Comparison of ENCODE assay signal across 8 cellular contexts in the genomic region with DNA sequence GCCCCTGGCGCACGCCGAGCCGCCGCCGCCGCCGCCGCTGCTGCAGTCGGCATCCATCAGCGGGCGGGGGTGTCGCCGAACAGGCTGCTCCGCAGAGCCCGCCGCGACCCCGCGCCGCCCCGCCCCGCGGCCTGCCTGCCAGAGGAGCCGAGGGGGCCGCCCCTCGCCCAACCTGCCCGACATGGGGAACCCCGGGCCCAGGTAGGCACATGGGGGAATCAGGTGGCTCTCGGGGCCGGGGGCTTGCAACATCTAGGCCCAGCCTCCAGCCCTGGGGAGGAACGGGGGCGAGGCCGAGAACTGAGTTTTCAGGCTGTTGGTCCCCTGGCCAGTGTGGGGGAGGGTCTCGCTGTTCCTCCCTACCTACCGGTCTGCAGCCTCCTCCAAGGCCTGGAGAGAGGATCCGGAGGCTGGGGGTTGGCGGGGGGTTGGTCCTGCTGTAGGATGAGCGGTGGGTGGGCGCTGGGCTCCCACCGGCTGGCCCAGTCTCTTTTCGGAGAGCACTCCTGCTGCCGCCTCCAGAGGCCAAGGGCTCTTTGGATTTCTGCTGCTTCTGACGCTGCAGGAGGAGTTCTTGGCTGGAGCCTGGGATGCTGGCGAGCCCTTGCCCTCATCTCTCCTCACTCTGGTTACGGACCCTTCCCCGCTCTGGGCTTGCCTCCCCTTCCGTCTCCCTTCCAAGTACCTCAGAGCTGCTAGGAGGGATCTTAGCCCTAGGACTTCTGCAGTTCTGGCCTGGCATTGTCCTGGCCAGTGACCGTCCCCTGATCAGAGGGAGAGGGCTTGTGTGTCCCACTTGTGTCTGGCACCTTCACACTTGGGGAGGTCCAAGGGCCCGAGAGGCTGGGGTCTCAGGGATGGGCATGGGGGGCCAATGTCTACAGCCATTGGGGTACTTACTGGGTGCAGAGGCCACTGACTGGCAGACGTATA. TPM values are rescaled to one million over a fixed set of nuclear protein-coding genes. Genes with fewer than 3 reads are reported as not detected.
A peak's percentile ranks its signal among the peaks of the same experiment; 100 is the strongest.
DNase-seq lines count a peak whose midpoint lies in the region; ATAC-seq and TF ChIP-seq lines count a peak whose summit lies in the region.

A gene (plus strand): TSS at position 45 of the 933 bp plus-strand sequence. CDS start 19,038 bp downstream, outside the sequence.

- no peaks in the 10 kb centered on the region for H3K9me3 Mint-ChIP-seq in activated naive CD4-positive, alpha-beta T cell treated with anti-CD3 and anti-CD28 coated beads, Interleukin-2, amount 10 ng/mL, durations not matched to agents 7 days and 5 days
- no peaks in the 10 kb centered on the region for H3K9me3 Mint-ChIP-seq in activated CD8-positive, alpha-beta memory T cell treated with anti-CD3 and anti-CD28 coated beads, Interleukin-2, amount 10 ng/mL, durations not matched to agents 7 days and 5 days (ENCODE audit: low read depth)

- H3K27ac Mint-ChIP-seq in activated naive CD4-positive, alpha-beta T cell treated with anti-CD3 and anti-CD28 coated beads, Interleukin-2, amount 10 ng/mL, durations not matched to agents 7 days and 5 days: no peak within 1 kb of the TSS
- H3K27ac Mint-ChIP-seq in activated CD8-positive, alpha-beta memory T cell treated with anti-CD3 and anti-CD28 coated beads, Interleukin-2, amount 10 ng/mL, durations not matched to agents 7 days and 5 days: no peak within 1 kb of the TSS

- TF ChIP-seq CTCF in hepatocyte (IDR thresholded peaks at IDR 0.05; ENCODE audit: poor library complexity): no peak

- H3K4me1 ChIP-seq in hepatocyte (ENCODE audit: insufficient read depth) (peaks cover 22% of the 10 kb centered on the region), rectal smooth muscle tissue (ENCODE audit: control insufficient read depth, insufficient read depth, low read length) (peaks cover 7% of the 10 kb centered on the region)

- peak within 1 kb of the TSS; percentile 81 for H2AFZ ChIP-seq in hepatocyte

- 14 to 34% (median 16%) methylated on average over 25 to 51 of the region's 51 CpGs for WGBS in adipose tissue, 3 donors
- WGBS in hepatocyte (ENCODE audit: low lambda C conversion rate, missing lambda C conversion rate): 19% methylated on average over 21 of the region's 51 CpGs

- CTCF ChIA-PET in activated naive CD4-positive, alpha-beta T cell treated with anti-CD3 and anti-CD28 coated beads, Interleukin-2, amount 10 ng/mL, durations not matched to agents 7 days and 5 days (lab: Charles Lee): interaction anchor here (1.2 to 4.4 kb wide), 4 partner anchors 16 to 163 kb away, joined by 3 to 26 read pairs (median 4); no protein-coding TSS in a partner anchor
- CTCF ChIA-PET in activated CD8-positive, alpha-beta memory T cell treated with anti-CD3 and anti-CD28 coated beads, Interleukin-2, amount 10 ng/mL, durations not matched to agents 7 days and 5 days (lab: Charles Lee): interaction anchor here (3.5 to 4.3 kb wide), 2 partner anchors 44 to 163 kb away, joined by 13 to 17 read pairs; no protein-coding TSS in a partner anchor

- H3K27me3 ChIP-seq in hepatocyte (no peaks in the 10 kb centered on the region), rectal smooth muscle tissue (ENCODE audit: control insufficient read depth, insufficient read depth, low read length) (no peaks in the 10 kb centered on the region)

- no peak for ATAC-seq in activated CD8-positive, alpha-beta memory T cell treated with anti-CD3 and anti-CD28 coated beads, Interleukin-2, amount 10 ng/mL, durations not matched to agents 7 days and 5 days

- H3K9me2 ChIP-seq in hepatocyte (replicated peaks; ENCODE audit: insufficient read depth): no peaks in the 10 kb centered on the region

- H3K4me2 ChIP-seq in hepatocyte: peak within 1 kb of the TSS; percentile 97

- H3K36me3 ChIP-seq in hepatocyte (replicated peaks; ENCODE audit: insufficient read depth, low read depth): no peaks in the 10 kb centered on the region
- no peaks in the 10 kb centered on the region for H3K36me3 ChIP-seq in rectal smooth muscle tissue (ENCODE audit: control insufficient read depth, insufficient read depth, low read length)

- peaks cover 67% of the 10 kb centered on the region for H3K27me3 Mint-ChIP-seq in activated naive CD4-positive, alpha-beta T cell treated with anti-CD3 and anti-CD28 coated beads, Interleukin-2, amount 10 ng/mL, durations not matched to agents 7 days and 5 days
- peaks cover 39% of the 10 kb centered on the region for H3K27me3 Mint-ChIP-seq in activated CD8-positive, alpha-beta memory T cell treated with anti-CD3 and anti-CD28 coated beads, Interleukin-2, amount 10 ng/mL, durations not matched to agents 7 days and 5 days

- DNase-seq in activated naive CD4-positive, alpha-beta T cell treated with anti-CD3 and anti-CD28 coated beads, Interleukin-2, amount 10 ng/mL, durations not matched to agents 7 days and 5 days: peak; percentile 31
- DNase-seq in activated naive CD4-positive, alpha-beta T cell treated with Interleukin-2 at 50 U/mL for 16 hours: no peak
- DNase-seq in hepatocyte (ENCODE audit: low spot score) (peak; percentile 44), SIG-M5 treated with dmso at 0.1 percent for 504 hours (lab: John Stamatoyannopoulos, UW; ENCODE audit: unreplicated experiment) (no peak)
- no peak for DNase-seq in activated CD8-positive, alpha-beta memory T cell treated with anti-CD3 and anti-CD28 coated beads, Interleukin-2, amount 10 ng/mL, durations not matched to agents 7 days and 5 days
- DNase-seq in stimulated activated CD4-positive, alpha-beta T cell treated with anti-CD3 and anti-CD28 coated beads, Interleukin-12 subunit alpha, Interleukin-12 subunit beta, amount 100 ng/mL, for 4 hours: no peak

- H3K4me1 Mint-ChIP-seq in activated naive CD4-positive, alpha-beta T cell treated with anti-CD3 and anti-CD28 coated beads, Interleukin-2, amount 10 ng/mL, durations not matched to agents 7 days and 5 days: peaks cover 2% of the 10 kb centered on the region
- H3K4me1 Mint-ChIP-seq in activated CD8-positive, alpha-beta memory T cell treated with anti-CD3 and anti-CD28 coated beads, Interleukin-2, amount 10 ng/mL, durations not matched to agents 7 days and 5 days: peaks cover 2% of the 10 kb centered on the region

- H3K9me3 ChIP-seq in hepatocyte (ENCODE audit: low read depth): no peaks in the 10 kb centered on the region

- peak within 1 kb of the TSS; percentile 89 for H3K4me3 ChIP-seq in hepatocyte
- peak within 1 kb of the TSS; percentile 75 for H3K4me3 ChIP-seq in rectal smooth muscle tissue (ENCODE audit: low read length)

- no peak within 1 kb of the TSS for H3K27ac ChIP-seq in adipose tissue (ENCODE audit: low read depth, low read length)
- peak within 1 kb of the TSS; percentile 84 for H3K27ac ChIP-seq in hepatocyte
- H3K27ac ChIP-seq in rectal smooth muscle tissue (ENCODE audit: low read depth, low read length): peak within 1 kb of the TSS; percentile 38

- H3K79me2 ChIP-seq in hepatocyte: peaks cover 37% of the 10 kb centered on the region

- no peaks in the 10 kb centered on the region for H3K36me3 Mint-ChIP-seq in activated naive CD4-positive, alpha-beta T cell treated with anti-CD3 and anti-CD28 coated beads, Interleukin-2, amount 10 ng/mL, durations not matched to agents 7 days and 5 days
- no peaks in the 10 kb centered on the region for H3K36me3 Mint-ChIP-seq in activated CD8-positive, alpha-beta memory T cell treated with anti-CD3 and anti-CD28 coated beads, Interleukin-2, amount 10 ng/mL, durations not matched to agents 7 days and 5 days

- peaks cover 6% of the 10 kb centered on the region for H4K20me1 ChIP-seq in hepatocyte (ENCODE audit: insufficient read depth, poor library complexity, severe bottlenecking)

- peak within 1 kb of the TSS; percentile 50 for H3K9ac ChIP-seq in rectal smooth muscle tissue (ENCODE audit: low read length)

- H3K4me3 Mint-ChIP-seq in activated naive CD4-positive, alpha-beta T cell treated with anti-CD3 and anti-CD28 coated beads, Interleukin-2, amount 10 ng/mL, durations not matched to agents 7 days and 5 days: peak within 1 kb of the TSS; percentile 13
- H3K4me3 Mint-ChIP-seq in activated CD8-positive, alpha-beta memory T cell treated with anti-CD3 and anti-CD28 coated beads, Interleukin-2, amount 10 ng/mL, durations not matched to agents 7 days and 5 days: no peak within 1 kb of the TSS

RNA-seq across cellular contexts. Expression of the gene that starts here (rescaled TPM):
- polyA plus RNA-seq in adipose tissue: 10 to 100 TPM; 13.8 to 28.8 (median 28.3) TPM
- 32.6 and 36.4 TPM in 2 replicates for total RNA-seq in hepatocyte
- 21.4 and 25.2 TPM in 2 replicates for polyA plus RNA-seq in hepatocyte
- under 1 TPM in 1 of 2 experiments, not detected in 1; 0.28 TPM for total RNA-seq in activated CD8-positive, alpha-beta memory T cell treated with anti-CD3 and anti-CD28 coated beads, Interleukin-2, amount 10 ng/mL, durations not matched to agents 7 days and 5 days

Comparison
In these comparisons a context has a peak if more than half of its experiments do, and no peak if none do; other contexts are left out.
1. RNA of the gene that starts here (total RNA-seq): 32.6 to 36.4 TPM in hepatocyte; 0.28 TPM in activated CD8-positive, alpha-beta memory T cell treated with anti-CD3 and anti-CD28 coated beads, Interleukin-2, amount 10 ng/mL, durations not matched to agents 7 days and 5 days; every median in the first group is over 10 times any median in the second.
2. DNase-seq: peak in activated naive CD4-positive, alpha-beta T cell treated with anti-CD3 and anti-CD28 coated beads, Interleukin-2, amount 10 ng/mL, durations not matched to agents 7 days and 5 days (single experiment) and hepatocyte (single experiment); none in activated naive CD4-positive, alpha-beta T cell treated with Interleukin-2 at 50 U/mL for 16 hours (single experiment), activated CD8-positive, alpha-beta memory T cell treated with anti-CD3 and anti-CD28 coated beads, Interleukin-2, amount 10 ng/mL, durations not matched to agents 7 days and 5 days (single experiment), stimulated activated CD4-positive, alpha-beta T cell treated with anti-CD3 and anti-CD28 coated beads, Interleukin-12 subunit alpha, Interleukin-12 subunit beta, amount 100 ng/mL, for 4 hours (single experiment) and SIG-M5 treated with dmso at 0.1 percent for 504 hours (single experiment).